8 cellular contexts compared by ENCODE assay signal in the genomic region with DNA sequence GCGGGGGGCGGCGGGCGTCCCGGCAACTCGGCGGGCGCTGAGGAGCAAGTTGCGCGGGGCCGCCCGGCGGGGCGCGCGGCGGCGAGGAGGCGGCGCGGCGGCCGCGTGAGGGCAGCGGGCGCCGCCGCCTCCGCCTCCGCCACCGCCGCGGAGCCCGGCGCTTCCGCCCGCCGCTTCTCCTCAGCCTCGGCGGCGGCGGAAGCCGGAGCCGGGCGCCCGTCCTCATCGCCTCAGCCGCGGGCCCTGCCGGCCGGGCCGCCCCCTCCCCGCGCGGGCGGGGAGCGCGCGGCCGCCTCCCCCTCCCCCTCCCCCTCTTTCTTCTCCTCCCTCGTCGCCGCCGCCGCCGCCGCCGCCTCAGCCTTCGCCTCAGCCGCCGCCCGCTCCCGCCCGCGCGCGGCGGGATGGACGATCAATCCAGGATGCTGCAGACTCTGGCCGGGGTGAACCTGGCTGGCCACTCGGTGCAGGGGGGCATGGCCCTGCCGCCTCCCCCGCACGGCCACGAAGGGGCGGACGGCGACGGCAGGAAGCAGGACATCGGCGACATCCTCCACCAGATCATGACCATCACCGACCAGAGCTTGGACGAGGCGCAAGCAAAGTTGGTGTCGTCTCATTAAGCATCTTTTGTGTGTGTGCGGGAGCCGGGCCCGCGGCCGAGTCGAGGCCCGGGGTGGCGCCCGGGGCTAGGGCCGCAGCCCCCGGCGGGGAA. TPM values are rescaled to one million over a fixed set of nuclear protein-coding genes. Genes with fewer than 3 reads are reported as not detected.
A peak's percentile ranks its signal among the peaks of the same experiment; 100 is the strongest.
DNase-seq lines count a peak whose midpoint lies in the region; ATAC-seq and TF ChIP-seq lines count a peak whose summit lies in the region.

Gene PBX3 (plus strand): TSS at position 321 of the 712 bp plus-strand sequence.

- peaks cover 49% of the 10 kb centered on the region for H3K79me2 ChIP-seq in neural cell (replicated peaks; ENCODE audit: insufficient read depth, low read length)

- peaks cover 3% of the 10 kb centered on the region for H3K36me3 ChIP-seq in neural cell (ENCODE audit: insufficient read depth, low read length)
- no peaks in the 10 kb centered on the region for H3K36me3 ChIP-seq in tibial artery

- TF ChIP-seq CTCF in fibroblast of villous mesenchyme (IDR thresholded peaks at IDR 0.05; ENCODE audit: insufficient read depth, low read depth, low read length) = no peak
- no peak for TF ChIP-seq CTCF in neural cell (IDR thresholded peaks at IDR 0.05; ENCODE audit: poor library complexity, severe bottlenecking)
- TF ChIP-seq CTCF in tibial artery (IDR thresholded peaks at IDR 0.05) = no peak

- peak; percentile 22 for TF ChIP-seq EP300 in neural cell (conservative IDR thresholded peaks at IDR 0.05; ENCODE audit: poor library complexity, severe bottlenecking)

- H3K4me1 ChIP-seq in tibial artery = peaks cover 0 to 30% (median 9%) of the 10 kb centered on the region in 4 donors

- H3K27me3 ChIP-seq in neural cell (ENCODE audit: insufficient read depth, low read depth, low read length) (no peaks in the 10 kb centered on the region), tibial artery (no peaks in the 10 kb centered on the region)

- peak within 1 kb of the TSS; percentile 97 for H3K9ac ChIP-seq in neural cell (ENCODE audit: low read length)

- H3K27ac ChIP-seq in neural cell (ENCODE audit: low read length) (peak within 1 kb of the TSS; percentile 98), tibial artery (peak within 1 kb of the TSS; percentile 83 to 85)

- no peaks in the 10 kb centered on the region for H4K20me1 ChIP-seq in neural cell (ENCODE audit: insufficient read depth)

- peak within 1 kb of the TSS; percentile 57 for H3K4me2 ChIP-seq in neural cell (ENCODE audit: low read length)

- H3F3A ChIP-seq in neural cell (ENCODE audit: insufficient read depth, low read length, poor library complexity, severe bottlenecking) = no peaks in the 10 kb centered on the region

- H3K9me3 ChIP-seq in neural cell (ENCODE audit: low read length) (no peaks in the 10 kb centered on the region), tibial artery (no peaks in the 10 kb centered on the region)

- DNase-seq in NCI-H524 (lab: John Stamatoyannopoulos, UW) = peak; percentile 39 to 57
- no peak for DNase-seq in NCI-H524 treated with DMSO at 0.1 percent for 48 hours (lab: John Stamatoyannopoulos, UW)
- DNase-seq in OCI-M1 (lab: John Stamatoyannopoulos, UW) = peak; percentile 46
- DNase-seq in activated T-helper 1 cell treated with anti-CD3 and anti-CD28 coated beads, Interleukin-2, amount 50 U/mL, for 16 hours (ENCODE audit: low read depth in 1 of 2, low spot score in 1 of 2) = peak; percentile 7 to 34
- no peak for DNase-seq in fibroblast of villous mesenchyme (ENCODE audit: low read depth)
- DNase-seq in tibial artery = peak; percentile 42 to 78

- peak within 1 kb of the TSS; percentile 79 for H3K4me3 ChIP-seq in fibroblast of villous mesenchyme (ENCODE audit: low read depth, low read length)
- peak within 1 kb of the TSS; percentile 89 for H3K4me3 ChIP-seq in neural cell (ENCODE audit: low read length)
- H3K4me3 ChIP-seq in tibial artery = peak within 1 kb of the TSS; percentile 85 to 97

- TF ChIP-seq RAD21 in neural cell (conservative IDR thresholded peaks at IDR 0.05) = peak; percentile 54

- ATAC-seq in HG02884 (IDR thresholded peaks at IDR 0.05; ENCODE audit: unreplicated experiment) = peak; percentile 4

- peak within 1 kb of the TSS; percentile 28 for H2AFZ ChIP-seq in neural cell (ENCODE audit: low read depth, low read length)

- intact Hi-C loops in tibial artery (cut with DNase I; ENCODE audit: low total_unique reads) = loop anchor here (5.0 kb wide), 1 partner anchor 40 kb away; the partner anchor contains the start of gene MAPKAP1

- H3K9me2 ChIP-seq in neural cell (ENCODE audit: insufficient read depth, low read length) = no peaks in the 10 kb centered on the region

TF ChIP-seq in neural cell, 6 proteins besides CTCF, POLR2A, EP300 and RAD21:
- TF ChIP-seq POLR2AphosphoS5 (IDR thresholded peaks at IDR 0.05) (peak; percentile 71), REST (IDR thresholded peaks at IDR 0.05; ENCODE audit: borderline replicate concordance) (peak; percentile 80), SMC3 (conservative IDR thresholded peaks at IDR 0.05; ENCODE audit: poor library complexity) (peak; percentile 39), EZH2 (IDR thresholded peaks at IDR 0.05; ENCODE audit: borderline replicate concordance, insufficient read depth, low read length, poor library complexity, severe bottlenecking) (no peak), MXI1 (conservative IDR thresholded peaks at IDR 0.05; ENCODE audit: poor library complexity, severe bottlenecking) (no peak), TAF1 (IDR thresholded peaks at IDR 0.05; ENCODE audit: low read depth) (peak; percentile 51)

RNA-seq across cellular contexts. Expression of gene PBX3, which starts in this region (rescaled TPM):
- 23.8 and 27.6 TPM in 2 replicates for total RNA-seq in fibroblast of villous mesenchyme
- polyA plus RNA-seq in neural cell = 398 and 402 TPM in 2 replicates
- polyA minus RNA-seq in neural cell = 607 and 710 TPM in 2 replicates

Comparison
In these comparisons a context has a peak if more than half of its experiments do, and no peak if none do; other contexts are left out.
1. DNase-seq: peak in NCI-H524 (2 of 2), OCI-M1 (single experiment), activated T-helper 1 cell treated with anti-CD3 and anti-CD28 coated beads, Interleukin-2, amount 50 U/mL, for 16 hours (2 of 2) and tibial artery (2 of 2); none in NCI-H524 treated with DMSO at 0.1 percent for 48 hours (single experiment) and fibroblast of villous mesenchyme (single experiment).
2. Peak in every context shown above with its lines, with median percentiles within 50 percentile points of each other: H3K4me3 ChIP-seq.